ENCODE assay signal across 20 cellular contexts in genomic region chr1:248442500-248443277, GRCh38. TPM values are rescaled to one million over a fixed set of nuclear protein-coding genes. Genes with fewer than 3 reads are reported as not detected.
"Had no signal": no experiment of that assay in that cellular context is flagged by ENCODE, and none has a peak within 500 bp of the region (broad histone marks: within the 10 kb centered on the region; RNA-seq: fewer than 3 reads in every experiment).

No MANE protein-coding gene starts in this region.

RNA-seq across cellular contexts. Expression of gene OR2T2, which starts 2.7 kb away (rescaled TPM):
- total RNA-seq: colonic mucosa, dermis microvascular lymphatic vessel endothelial cell, endodermal cell, esophagus mucosa, esophagus squamous epithelium, gastrocnemius medialis, glomerular endothelial cell, heart right ventricle, kidney epithelial cell, left cardiac atrium, left lung, left ventricle myocardium superior, lower leg skin, lower lobe of right lung, lung microvascular endothelial cell, mesenteric fat pad, mesothelial cell of epicardium, mucosa of descending colon, myocyte had no signal
- polyA plus RNA-seq: heart right ventricle, keratinocyte had no signal

RNA-seq across cellular contexts. Expression of gene OR2T3, which starts 30.5 kb away (rescaled TPM):
- total RNA-seq: colonic mucosa, dermis microvascular lymphatic vessel endothelial cell, endodermal cell, esophagus mucosa, esophagus squamous epithelium, gastrocnemius medialis, glomerular endothelial cell, heart right ventricle, kidney epithelial cell, left cardiac atrium, left lung, left ventricle myocardium superior, lower leg skin, lower lobe of right lung, lung microvascular endothelial cell, mesenteric fat pad, mesothelial cell of epicardium, mucosa of descending colon, myocyte had no signal
- polyA plus RNA-seq: heart right ventricle, keratinocyte had no signal

RNA-seq across cellular contexts. Expression of gene OR2T1, which starts 39.8 kb away (rescaled TPM):
- total RNA-seq: colonic mucosa, dermis microvascular lymphatic vessel endothelial cell, endodermal cell, esophagus mucosa, esophagus squamous epithelium, gastrocnemius medialis, glomerular endothelial cell, heart right ventricle, kidney epithelial cell, left cardiac atrium, left lung, left ventricle myocardium superior, lower leg skin, lower lobe of right lung, lung microvascular endothelial cell, mesenteric fat pad, mesothelial cell of epicardium, mucosa of descending colon, myocyte had no signal
- polyA plus RNA-seq: heart right ventricle, keratinocyte had no signal

RNA-seq across cellular contexts. Expression of gene OR2T5, which starts 45.7 kb away (rescaled TPM):
- total RNA-seq: colonic mucosa, dermis microvascular lymphatic vessel endothelial cell, endodermal cell, esophagus mucosa, esophagus squamous epithelium, gastrocnemius medialis, glomerular endothelial cell, heart right ventricle, kidney epithelial cell, left cardiac atrium, left lung, left ventricle myocardium superior, lower leg skin, lower lobe of right lung, lung microvascular endothelial cell, mesenteric fat pad, mesothelial cell of epicardium, mucosa of descending colon, myocyte had no signal
- polyA plus RNA-seq: heart right ventricle, keratinocyte had no signal
